In the genomic region with DNA sequence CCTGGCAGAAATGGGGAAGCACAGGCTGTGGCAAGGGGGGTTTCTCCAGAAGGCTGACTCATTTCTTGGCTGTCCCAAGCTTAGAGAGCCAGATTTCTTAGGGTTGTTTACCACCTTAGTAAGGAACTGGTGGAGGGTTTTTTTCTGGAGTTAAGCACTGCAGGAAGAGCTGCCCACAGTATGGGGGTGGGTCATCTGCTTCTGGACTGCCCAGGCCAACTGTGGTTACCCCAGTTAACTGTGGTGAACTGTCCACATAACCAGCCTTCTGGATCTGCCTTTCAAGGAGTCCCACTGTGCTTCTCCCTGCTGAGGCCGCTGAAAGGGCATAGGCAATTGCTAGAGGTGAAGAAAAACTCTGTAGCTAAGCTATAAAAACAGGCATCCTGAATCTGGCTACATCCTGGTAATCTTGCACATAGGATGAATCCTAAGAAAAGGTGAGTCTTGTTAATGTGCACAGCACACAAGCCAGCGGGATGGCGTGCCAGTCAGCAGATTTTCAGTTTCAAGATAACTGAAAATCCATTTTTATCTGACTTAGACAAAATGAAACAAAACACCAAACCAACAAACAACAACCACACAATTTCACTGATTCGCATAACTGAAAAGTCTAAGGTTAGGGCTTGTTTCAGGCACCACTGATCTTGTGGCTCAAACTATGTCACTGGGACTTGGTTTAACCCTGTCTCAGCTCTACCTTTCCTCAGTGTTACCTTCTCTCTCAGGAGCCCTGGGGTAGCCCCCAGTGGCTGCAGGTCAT, we compare ENCODE assay signal across 9 cellular contexts. TPM values are rescaled to one million over a fixed set of nuclear protein-coding genes. Genes with fewer than 3 reads are reported as not detected.
A peak's percentile ranks its signal among the peaks of the same experiment; 100 is the strongest.
DNase-seq lines count a peak whose midpoint lies in the region; ATAC-seq, FAIRE-seq and TF ChIP-seq lines count a peak whose summit lies in the region.
"Had no signal": no experiment of that assay in that cellular context is flagged by ENCODE, and none has a peak within 500 bp of the region (broad histone marks: within the 10 kb centered on the region; RNA-seq: fewer than 3 reads in every experiment).

No MANE protein-coding gene starts in this region.

- intact Hi-C loops in endothelial cell of umbilical vein (cut with micrococcal nuclease) = no loop called here

- no peaks in the 10 kb centered on the region; the same call in 1 of the 2 replicates for H3K9me3 ChIP-seq in MM.1S (replicated peaks; ENCODE audit: insufficient read depth, low read length)
- no peaks in the 10 kb centered on the region for H3K9me3 ChIP-seq in endothelial cell of umbilical vein (replicated peaks; ENCODE audit: control insufficient read depth, insufficient read depth, low read length)

- H3K4me1 ChIP-seq in MM.1S (ENCODE audit: low read length) (peaks cover 41% of the 10 kb centered on the region), endothelial cell of umbilical vein (ENCODE audit: control insufficient read depth, extremely low read depth, insufficient read depth, low read length) (no peaks in the 10 kb centered on the region)

- TF ChIP-seq POLR2A in endothelial cell of umbilical vein (IDR thresholded peaks at IDR 0.05; ENCODE audit: low read depth, low read length) = no peak

- FAIRE-seq in endothelial cell of umbilical vein (lab: Jason Lieb, UNC) = no peak
- no peak for FAIRE-seq in HTR-8/SVneo (lab: Jason Lieb, UNC)
- FAIRE-seq: bronchial epithelial cell had no signal

- H3K4me2 ChIP-seq in MM.1S (ENCODE audit: low read depth, low read length) (peak overlapping the region; percentile 89), endothelial cell of umbilical vein (ENCODE audit: insufficient read depth, low read length) (no peak overlapping the region)

- H3K9ac ChIP-seq in MM.1S (ENCODE audit: low read length) (peak overlapping the region; percentile 71), endothelial cell of umbilical vein (replicated peaks; ENCODE audit: extremely low read depth, insufficient read depth, low read length) (no peak overlapping the region)

- no TSS peak for BruUV-seq in endothelial cell of umbilical vein (replicated peaks; lab: Mats Ljungman, UMichigan)

- peaks cover 40% of the 10 kb centered on the region for H3F3A ChIP-seq in MM.1S (ENCODE audit: insufficient read depth, low read length)

- H3K36me3 ChIP-seq in MM.1S (replicated peaks; ENCODE audit: insufficient read depth, low read length) = no peaks in the 10 kb centered on the region
- no peaks in the 10 kb centered on the region for H3K36me3 ChIP-seq in endothelial cell of umbilical vein (ENCODE audit: control insufficient read depth in 2 of 2, extremely low read depth in 1 of 2, insufficient read depth in 2 of 2, low read length in 2 of 2)

- peak; percentile 95 for DNase-seq in MM.1S
- peak; percentile 11 for DNase-seq in endothelial cell of umbilical vein (ENCODE audit: low read depth, low spot score)
- DNase-seq in HTR-8/SVneo (ENCODE audit: insufficient read length, low spot score) = no peak
- DNase-seq in GOT3 (lab: John Stamatoyannopoulos, UW) = no peak
- no peak for DNase-seq in NCI-H1417 treated with DMSO at 0.1 percent for 48 hours (lab: John Stamatoyannopoulos, UW)
- no peak for DNase-seq in activated gamma-delta T cell (lab: John Stamatoyannopoulos, UW)

- no peaks in the 10 kb centered on the region for H3K9me1 ChIP-seq in endothelial cell of umbilical vein (replicated peaks; ENCODE audit: control insufficient read depth, extremely low read depth, insufficient read depth, low read length)

- POLR2A ChIA-PET in endothelial cell of umbilical vein (lab: Charles Lee) = no interaction called here

- H4K20me1 ChIP-seq in MM.1S (ENCODE audit: insufficient read depth, low read length) (no peaks in the 10 kb centered on the region), endothelial cell of umbilical vein (replicated peaks; ENCODE audit: control insufficient read depth, extremely low read depth, insufficient read depth, low read length) (no peaks in the 10 kb centered on the region)

- no peaks in the 10 kb centered on the region for H3K9me2 ChIP-seq in MM.1S (replicated peaks; ENCODE audit: insufficient read depth, low read length)

- H3K79me2 ChIP-seq in MM.1S (ENCODE audit: low read length) = no peaks in the 10 kb centered on the region
- H3K79me2 ChIP-seq in endothelial cell of umbilical vein (ENCODE audit: control insufficient read depth, insufficient read depth, low read length) = no peaks in the 10 kb centered on the region

- dilution Hi-C loops in endothelial cell of umbilical vein (cut with MboI; ENCODE audit: extremely low pct_ligation_motif_present, low sequenced_read_pairs) = no loop called here

- H3K4me3 ChIP-seq in MM.1S (ENCODE audit: low read length) (peak overlapping the region; percentile 38), endothelial cell of umbilical vein (replicated peaks in 1 of 3; ENCODE audit: insufficient read depth in 1 of 3, low read depth in 1 of 3, low read length in 3 of 3) (no peak overlapping the region)

- peak; percentile 64 for ATAC-seq in GM18508 (IDR thresholded peaks at IDR 0.05; ENCODE audit: insufficient read depth, unreplicated experiment)
- ATAC-seq in GM21723 (IDR thresholded peaks at IDR 0.05; ENCODE audit: unreplicated experiment) = peak; percentile 79

- TF ChIP-seq CTCF in MM.1S (IDR thresholded peaks at IDR 0.05; ENCODE audit: low read length) (no peak), endothelial cell of umbilical vein (IDR thresholded peaks at IDR 0.05; ENCODE audit: extremely low read depth in 1 of 2, insufficient read depth in 1 of 2, low read depth in 1 of 2, low read length in 2 of 2) (no peak)

- CTCF ChIA-PET in endothelial cell of umbilical vein (lab: Charles Lee) = interaction anchor here (0.8 to 1.5 kb wide), 2 partner anchors 9 to 41 kb away, joined by 3 to 6 read pairs; no protein-coding TSS in a partner anchor

- H3K27me3 ChIP-seq in MM.1S (replicated peaks; ENCODE audit: insufficient read depth, low read length) (no peaks in the 10 kb centered on the region), endothelial cell of umbilical vein (ENCODE audit: control insufficient read depth in 2 of 2, insufficient read depth in 2 of 2, low read length in 2 of 2) (peaks cover 9 to 13% of the 10 kb centered on the region in 2 experiments)

- peak overlapping the region; percentile 66 for H2AFZ ChIP-seq in MM.1S (ENCODE audit: low read length)
- H2AFZ ChIP-seq in endothelial cell of umbilical vein (ENCODE audit: low read depth, low read length) = no peak overlapping the region

- H3K27ac ChIP-seq in MM.1S (ENCODE audit: low read length) (peak overlapping the region; percentile 95), endothelial cell of umbilical vein (ENCODE audit: insufficient read depth, low read depth, low read length) (no peak overlapping the region)

TF ChIP-seq in endothelial cell of umbilical vein, 7 proteins besides CTCF, POLR2A, EP300 and RAD21:
- TF ChIP-seq EZH2 (IDR thresholded peaks at IDR 0.05; ENCODE audit: borderline replicate concordance, low read depth, low read length, severe bottlenecking) (no peak), FOS (IDR thresholded peaks at IDR 0.05; ENCODE audit: borderline replicate concordance, insufficient read depth, low read length) (no peak), JUN (IDR thresholded peaks at IDR 0.05; ENCODE audit: borderline replicate concordance, insufficient read depth, insufficient read length, low read depth) (no peak)
- TF ChIP-seq, protein P1, sequence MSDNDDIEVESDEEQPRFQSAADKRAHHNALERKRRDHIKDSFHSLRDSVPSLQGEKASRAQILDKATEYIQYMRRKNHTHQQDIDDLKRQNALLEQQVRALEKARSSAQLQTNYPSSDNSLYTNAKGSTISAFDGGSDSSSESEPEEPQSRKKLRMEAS (IDR thresholded peaks at IDR 0.05; ENCODE audit: insufficient read depth, insufficient read length) = no peak

RNA-seq across cellular contexts. Expression of a gene that starts 21.6 kb away (rescaled TPM):
- 0.16 TPM in 1 of 2 replicates, not detected in the other for total RNA-seq in endothelial cell of umbilical vein
- 0.21 and 0.32 TPM in 2 replicates for polyA plus RNA-seq in endothelial cell of umbilical vein
- 0.31 and 0.42 TPM in 2 replicates for polyA plus RNA-seq in endothelial cell of umbilical vein (2011; cell fraction: cytosol; rRNA removed)
- 0.24 TPM in 1 of 2 replicates, not detected in the other for polyA plus RNA-seq in endothelial cell of umbilical vein (2011; cell fraction: nucleus; rRNA removed)
- 0.58 and 0.80 TPM in 2 replicates for polyA plus RNA-seq in endothelial cell of umbilical vein (2012)
- 0.45 and 0.73 TPM in 2 replicates for polyA minus RNA-seq in endothelial cell of umbilical vein
- 2.0 TPM for polyA minus RNA-seq in endothelial cell of umbilical vein (2011; cell fraction: cytosol; rRNA and poly(A)+ RNA removed)
- not detected in 2 replicates for polyA minus RNA-seq in endothelial cell of umbilical vein (2011; cell fraction: nucleus; rRNA and poly(A)+ RNA removed)

Comparison
In these comparisons a context has a peak if more than half of its experiments do, and no peak if none do; other contexts are left out.
1. DNase-seq: peak in MM.1S (single experiment) and endothelial cell of umbilical vein (single experiment); none in HTR-8/SVneo (single experiment), GOT3 (single experiment), NCI-H1417 treated with DMSO at 0.1 percent for 48 hours (single experiment) and activated gamma-delta T cell (single experiment).